Comparison of ENCODE assay signal across 10 cellular contexts in genomic region chr22:49655168-49655812, GRCh38.
A peak's percentile ranks its signal among the peaks of the same experiment; 100 is the strongest.
DNase-seq lines count a peak whose midpoint lies in the region; ATAC-seq and TF ChIP-seq lines count a peak whose summit lies in the region.
"Had no signal": no experiment of that assay in that cellular context is flagged by ENCODE, and none has a peak within 500 bp of the region (broad histone marks: within the 10 kb centered on the region; RNA-seq: fewer than 3 reads in every experiment).

No MANE protein-coding gene starts in this region.

- no peak overlapping the region for H3K4me3 ChIP-seq in CD4-positive, alpha-beta memory T cell (ENCODE audit: low read length in 2 of 2)
- no peak overlapping the region for H3K4me3 ChIP-seq in SU-DHL-6 (ENCODE audit: insufficient read depth, low read length, poor library complexity, severe bottlenecking)
- peak overlapping the region in 2 of 3 donors; percentile 6 to 39 for H3K4me3 ChIP-seq in right lobe of liver

- CTCF ChIA-PET in CD4-positive, alpha-beta memory T cell (lab: Charles Lee; ENCODE audit: partially characterized antibody): no interaction called here

- POLR2A ChIA-PET in CD4-positive, alpha-beta memory T cell (lab: Charles Lee; ENCODE audit: partially characterized antibody): no interaction called here

- H3K27ac Mint-ChIP-seq in CD4-positive, alpha-beta memory T cell: peak overlapping the region in 2 of 7 donors; percentile 25 to 35
- H3K27ac Mint-ChIP-seq in nephron progenitor cell: no peak overlapping the region

- H3K9me3 ChIP-seq in CD4-positive, alpha-beta memory T cell (ENCODE audit: control insufficient read depth in 1 of 2, low read length in 2 of 2): no peaks in the 10 kb centered on the region
- H3K9me3 ChIP-seq in SU-DHL-6 (ENCODE audit: insufficient read depth, low read length) (no peaks in the 10 kb centered on the region), right lobe of liver (no peaks in the 10 kb centered on the region)

- intact Hi-C loops in CD4-positive, alpha-beta memory T cell (cut with micrococcal nuclease): no loop called here
- intact Hi-C loops in right lobe of liver (cut with DNase I): no loop called here

- H3K4me2 ChIP-seq in SU-DHL-6 (ENCODE audit: low read depth, low read length, poor library complexity, severe bottlenecking): peak overlapping the region; percentile 67

- no peak for ATAC-seq in right lobe of liver
- ATAC-seq in HG03439 (IDR thresholded peaks at IDR 0.05; ENCODE audit: unreplicated experiment): no peak

- H3K9me3 Mint-ChIP-seq in CD4-positive, alpha-beta memory T cell: peaks cover 0 to 5% (median 0%) of the 10 kb centered on the region in 8 donors
- peaks cover 6% of the 10 kb centered on the region for H3K9me3 Mint-ChIP-seq in nephron progenitor cell

- peaks cover 5% of the 10 kb centered on the region for H3K36me3 ChIP-seq in CD4-positive, alpha-beta memory T cell (ENCODE audit: insufficient read depth, low read length)
- H3K36me3 ChIP-seq in SU-DHL-6 (ENCODE audit: low read length): no peaks in the 10 kb centered on the region
- H3K36me3 ChIP-seq in right lobe of liver: no peaks in the 10 kb centered on the region

- DNase-seq in AML-193 (lab: John Stamatoyannopoulos, UW) (peak; percentile 53 to 60), right lobe of liver (no peak), nephron progenitor cell (no peak)
- DNase-seq in CD4-positive, alpha-beta memory T cell: no peak
- DNase-seq in stimulated activated CD4-positive, alpha-beta T cell treated with anti-CD3 and anti-CD28 coated beads, Interleukin-15, amount 100 ng/mL, for 24 hours: no peak
- DNase-seq: foreskin fibroblast; NCI-H2029 treated with DMSO at 0.1 percent for 48 hours; NK-92 treated with Interleukin-12 subunit alpha and Interleukin-12 subunit beta, amount 100 ng/mL, for 24 hours had no signal

- H3K27me3 ChIP-seq in CD4-positive, alpha-beta memory T cell (ENCODE audit: insufficient read depth, low read length): no peaks in the 10 kb centered on the region
- no peaks in the 10 kb centered on the region for H3K27me3 ChIP-seq in SU-DHL-6 (ENCODE audit: low read length)
- H3K27me3 ChIP-seq in right lobe of liver: no peaks in the 10 kb centered on the region

- peaks cover 61% of the 10 kb centered on the region for H3K79me2 ChIP-seq in SU-DHL-6 (ENCODE audit: insufficient read depth, low read length)

- no peaks in the 10 kb centered on the region for H3K27me3 Mint-ChIP-seq in CD4-positive, alpha-beta memory T cell
- H3K27me3 Mint-ChIP-seq in nephron progenitor cell (ENCODE audit: low read depth, poor library complexity): peaks cover 24% of the 10 kb centered on the region

- H2AFZ ChIP-seq in SU-DHL-6 (ENCODE audit: low read depth, low read length, severe bottlenecking): no peak overlapping the region

- H4K20me1 ChIP-seq in SU-DHL-6 (ENCODE audit: low read depth, low read length): no peaks in the 10 kb centered on the region

- no peak overlapping the region for H3K27ac ChIP-seq in CD4-positive, alpha-beta memory T cell (ENCODE audit: low read depth, low read length)
- H3K27ac ChIP-seq in SU-DHL-6 (ENCODE audit: low read depth, low read length): no peak overlapping the region
- no peak overlapping the region for H3K27ac ChIP-seq in right lobe of liver

- H3K36me3 Mint-ChIP-seq in CD4-positive, alpha-beta memory T cell: peaks cover 4 to 12% of the 10 kb centered on the region in 2 donors
- no peaks in the 10 kb centered on the region for H3K36me3 Mint-ChIP-seq in nephron progenitor cell (ENCODE audit: low read depth)

- WGBS in right lobe of liver (ENCODE audit: insufficient coverage, low coverage, low lambda C conversion rate, missing lambda C conversion rate): 50% methylated on average over 17 of the region's 29 CpGs

- H3F3A ChIP-seq in SU-DHL-6 (ENCODE audit: insufficient read depth): no peaks in the 10 kb centered on the region

- TF ChIP-seq POLR2A in right lobe of liver (IDR thresholded peaks at IDR 0.05): no peak

- H3K9ac ChIP-seq in SU-DHL-6 (ENCODE audit: low read length): no peak overlapping the region

- peak overlapping the region; percentile 37 to 100 (median 81) for H3K4me3 Mint-ChIP-seq in CD4-positive, alpha-beta memory T cell
- no peak overlapping the region for H3K4me3 Mint-ChIP-seq in nephron progenitor cell

- TF ChIP-seq CTCF in SU-DHL-6 (IDR thresholded peaks at IDR 0.05; ENCODE audit: insufficient read depth, low read length, poor library complexity, severe bottlenecking) (no peak), right lobe of liver (IDR thresholded peaks at IDR 0.05) (no peak), nephron progenitor cell (IDR thresholded peaks at IDR 0.05) (no peak)

- peaks cover 29% of the 10 kb centered on the region for H3K4me1 ChIP-seq in CD4-positive, alpha-beta memory T cell (ENCODE audit: insufficient read depth, low read length)
- no peaks in the 10 kb centered on the region for H3K4me1 ChIP-seq in right lobe of liver

- peaks cover 15 to 47% (median 25%) of the 10 kb centered on the region in 4 donors for H3K4me1 Mint-ChIP-seq in CD4-positive, alpha-beta memory T cell
- peaks cover 30% of the 10 kb centered on the region for H3K4me1 Mint-ChIP-seq in nephron progenitor cell

- H3K9me2 ChIP-seq in SU-DHL-6 (replicated peaks; ENCODE audit: insufficient read depth, low read length): no peaks in the 10 kb centered on the region

Comparison
In these comparisons a context has a peak if more than half of its experiments do, and no peak if none do; other contexts are left out.
1. DNase-seq: peak in AML-193 (2 of 2); none in CD4-positive, alpha-beta memory T cell (0 of 5), right lobe of liver (0 of 3), nephron progenitor cell (single experiment) and stimulated activated CD4-positive, alpha-beta T cell treated with anti-CD3 and anti-CD28 coated beads, Interleukin-15, amount 100 ng/mL, for 24 hours (single experiment).
2. H3K4me3 ChIP-seq: peak in right lobe of liver (2 of 3); none in CD4-positive, alpha-beta memory T cell (0 of 2) and SU-DHL-6 (single experiment).